ENCODE assay signal across 27 cellular contexts in the genomic region with DNA sequence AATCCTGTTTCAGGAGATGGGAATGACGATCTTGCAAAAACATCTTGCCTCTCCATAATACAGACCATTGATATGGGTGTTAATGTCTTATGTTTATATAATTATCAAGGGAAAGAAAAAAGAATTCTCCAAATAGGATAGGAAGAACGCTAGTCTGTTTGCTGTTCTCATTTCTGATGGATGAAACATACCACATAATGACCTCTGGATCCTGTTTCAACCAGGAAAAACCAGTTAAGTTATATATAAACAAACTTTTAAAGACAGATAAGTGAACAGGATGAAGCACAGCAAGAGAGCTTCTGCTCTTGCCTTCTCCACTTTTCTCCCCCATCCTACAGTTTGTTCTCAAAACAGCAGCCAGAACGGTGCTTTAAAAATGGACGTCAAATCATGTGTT. TPM values are rescaled to one million over a fixed set of nuclear protein-coding genes. Genes with fewer than 3 reads are reported as not detected.
DNase-seq lines count a peak whose midpoint lies in the region; ATAC-seq and TF ChIP-seq lines count a peak whose summit lies in the region.
"Had no signal": no experiment of that assay in that cellular context is flagged by ENCODE, and none has a peak within 500 bp of the region (broad histone marks: within the 10 kb centered on the region; RNA-seq: fewer than 3 reads in every experiment).

No MANE protein-coding gene starts in this region.

- H2AFZ ChIP-seq in mesenchymal stem cell (ENCODE audit: low read depth, low read length), result no peak overlapping the region
- H2AFZ ChIP-seq: GM23248 had no signal

- H3K4me3 Mint-ChIP-seq in chondrocyte (ENCODE audit: unreplicated experiment), result no peak overlapping the region
- H3K4me3 Mint-ChIP-seq: activated CD4-positive, alpha-beta T cell treated with anti-CD3 and anti-CD28 coated beads, Interleukin-2, amount 10 ng/mL, durations not matched to agents 7 days and 5 days; T-helper 1 cell treated with Interleukin-12 subunit alpha and Interleukin-12 subunit beta and Interleukin-4 antibody, amounts not matched to agents 30 μg/mL and 1 μg/mL, for 36 hours had no signal

- no peak overlapping the region for H3K23ac ChIP-seq in mesenchymal stem cell (ENCODE audit: low read length in 2 of 2)

- no peak overlapping the region for H3K9ac ChIP-seq in mesenchymal stem cell (ENCODE audit: low read length)
- H3K9ac ChIP-seq: GM23248 had no signal

- no peak overlapping the region for H3K4me3 ChIP-seq in AG04449 (ENCODE audit: low read depth, low read length)
- no peak overlapping the region for H3K4me3 ChIP-seq in mesenchymal stem cell (ENCODE audit: insufficient read depth in 1 of 2, low read depth in 1 of 2, low read length in 2 of 2)
- H3K4me3 ChIP-seq: A549, GM12878, GM23248, K562, lower lobe of right lung, SJSA1, vagina had no signal

- H3K9me3 ChIP-seq in mesenchymal stem cell (ENCODE audit: control insufficient read depth, low read length), result no peaks in the 10 kb centered on the region
- H3K9me3 ChIP-seq: A549, lower lobe of right lung, neutrophil, SJSA1, vagina had no signal

- peaks cover 13% of the 10 kb centered on the region for H3K4me1 ChIP-seq in mesenchymal stem cell (ENCODE audit: control insufficient read depth, insufficient read depth, low read depth, low read length)
- H3K4me1 ChIP-seq: lower lobe of right lung, vagina had no signal

- no peak overlapping the region for H4K91ac ChIP-seq in mesenchymal stem cell (ENCODE audit: low read length)

- H2AK5ac ChIP-seq in mesenchymal stem cell (ENCODE audit: low read length, severe bottlenecking), result no peak overlapping the region

- H3K36me3 ChIP-seq in mesenchymal stem cell (ENCODE audit: control insufficient read depth in 1 of 2, insufficient read depth in 2 of 2, low read depth in 1 of 2, low read length in 2 of 2), result peaks cover 7 to 38% of the 10 kb centered on the region in 2 experiments
- H3K36me3 ChIP-seq: SJSA1 had no signal

- peak overlapping the region; percentile 22 for H4K8ac ChIP-seq in mesenchymal stem cell (ENCODE audit: low read length)

- no peak overlapping the region for H2BK12ac ChIP-seq in mesenchymal stem cell (ENCODE audit: low read length in 2 of 2)

- H3K4me2 ChIP-seq in mesenchymal stem cell (ENCODE audit: low read length, poor library complexity, severe bottlenecking), result no peak overlapping the region
- H3K4me2 ChIP-seq: A549 had no signal

- peaks cover 5% of the 10 kb centered on the region for H3K36me3 Mint-ChIP-seq in chondrocyte (ENCODE audit: low read depth)

- no peak overlapping the region for H2BK15ac ChIP-seq in mesenchymal stem cell (ENCODE audit: low read depth, poor library complexity, severe bottlenecking)

- DNase-seq in AG04449 (ENCODE audit: low read depth, low spot score) (peak; percentile 23), LHCN-M2 (ENCODE audit: low read depth) (peak; percentile 14), chondrocyte (ENCODE audit: low spot score) (no peak), mesenchymal stem cell (peak; percentile 72), islet precursor cell (no peak), NOMO-1 (lab: John Stamatoyannopoulos, UW; ENCODE audit: unreplicated experiment in 2 of 2) (no peak)
- DNase-seq: activated CD4-positive, alpha-beta T cell treated with anti-CD3 and anti-CD28 coated beads, Interleukin-2, amount 10 ng/mL, durations not matched to agents 7 days and 5 days; activated effector memory CD4-positive, alpha-beta T cell treated with Interleukin-2 at 50 U/mL for 16 hours; C1 segment of cervical spinal cord; caudate nucleus; erythroblast; GM23248; head of caudate nucleus; lower lobe of right lung; NCI-H187 treated with DMSO at 0.1 percent for 48 hours; NCI-H2227 treated with DMSO at 0.1 percent for 48 hours; NCI-H82; stimulated activated CD4-positive, alpha-beta T cell treated with anti-CD3 and anti-CD28 coated beads, Interleukin-15, amount 100 ng/mL, for 24 hours had no signal

- H3K27ac Mint-ChIP-seq in chondrocyte (ENCODE audit: unreplicated experiment), result peak overlapping the region; percentile 23
- H3K27ac Mint-ChIP-seq: activated CD4-positive, alpha-beta T cell treated with anti-CD3 and anti-CD28 coated beads, Interleukin-2, amount 10 ng/mL, durations not matched to agents 7 days and 5 days; T-helper 1 cell treated with Interleukin-12 subunit alpha and Interleukin-12 subunit beta and Interleukin-4 antibody, amounts not matched to agents 30 μg/mL and 1 μg/mL, for 36 hours had no signal

- H3K4me1 Mint-ChIP-seq in chondrocyte (ENCODE audit: low read depth), result peaks cover 18% of the 10 kb centered on the region
- H3K4me1 Mint-ChIP-seq: activated CD4-positive, alpha-beta T cell treated with anti-CD3 and anti-CD28 coated beads, Interleukin-2, amount 10 ng/mL, durations not matched to agents 7 days and 5 days had no signal

- WGBS in mesenchymal stem cell, result 16% methylated on average over 2 of the region's 4 CpGs

- TF ChIP-seq CTCF in AG04449 (IDR thresholded peaks at IDR 0.05; ENCODE audit: insufficient read depth, low read length, missing control alignments) (no peak), chondrocyte (IDR thresholded peaks at IDR 0.05) (no peak)

- H3K27me3 Mint-ChIP-seq in chondrocyte (ENCODE audit: low read depth), result no peaks in the 10 kb centered on the region
- H3K27me3 Mint-ChIP-seq: activated CD4-positive, alpha-beta T cell treated with anti-CD3 and anti-CD28 coated beads, Interleukin-2, amount 10 ng/mL, durations not matched to agents 7 days and 5 days had no signal

- ATAC-seq in GM21447 (IDR thresholded peaks at IDR 0.05; ENCODE audit: unreplicated experiment) (no peak), HG03175 (IDR thresholded peaks at IDR 0.05; ENCODE audit: unreplicated experiment) (no peak)
- ATAC-seq: A549, GM12878, K562, lower lobe of right lung had no signal

- H3K27ac ChIP-seq in mesenchymal stem cell (ENCODE audit: low read length, poor library complexity, severe bottlenecking), result peak overlapping the region; percentile 31
- H3K27ac ChIP-seq: A549, GM23248, lower lobe of right lung, neutrophil, SJSA1, vagina had no signal

- H3K27me3 ChIP-seq in mesenchymal stem cell (ENCODE audit: control insufficient read depth in 1 of 2, insufficient read depth in 1 of 2, low read length in 2 of 2), result no peaks in the 10 kb centered on the region
- H3K27me3 ChIP-seq: neutrophil, SJSA1, vagina had no signal

- no peaks in the 10 kb centered on the region for H3K9me3 Mint-ChIP-seq in chondrocyte (ENCODE audit: low read depth)
- H3K9me3 Mint-ChIP-seq: activated CD4-positive, alpha-beta T cell treated with anti-CD3 and anti-CD28 coated beads, Interleukin-2, amount 10 ng/mL, durations not matched to agents 7 days and 5 days; T-helper 1 cell treated with Interleukin-12 subunit alpha and Interleukin-12 subunit beta and Interleukin-4 antibody, amounts not matched to agents 30 μg/mL and 1 μg/mL, for 36 hours had no signal

- no peak overlapping the region for H3K4ac ChIP-seq in mesenchymal stem cell (ENCODE audit: low read depth in 1 of 2, low read length in 2 of 2)

- H2BK5ac ChIP-seq in mesenchymal stem cell (ENCODE audit: low read depth, low read length, poor library complexity, severe bottlenecking), result no peak overlapping the region

- POLR2A ChIA-PET in AG04449 (lab: Yijun Ruan, JAX), result no interaction called here

- H3K79me1 ChIP-seq in mesenchymal stem cell (replicated peaks; ENCODE audit: low read length, poor library complexity, severe bottlenecking), result no peaks in the 10 kb centered on the region

- no peak overlapping the region for H3K14ac ChIP-seq in mesenchymal stem cell (ENCODE audit: low read length in 2 of 2)

- H3K18ac ChIP-seq in mesenchymal stem cell (ENCODE audit: low read depth in 1 of 2, low read length in 2 of 2), result peak overlapping the region in 1 of 2 experiments; percentile 26

- CTCF ChIA-PET in AG04449 (lab: Yijun Ruan, JAX), result interaction anchor here (1.2 kb wide), 1 partner anchor 33 kb away, joined by 4 read pairs; no protein-coding TSS in a partner anchor

- H2BK120ac ChIP-seq in mesenchymal stem cell (ENCODE audit: low read depth, low read length), result no peak overlapping the region

RNA-seq across cellular contexts. Expression of gene COQ6, which starts 27.8 kb away (rescaled TPM):
- total RNA-seq in LHCN-M2 (2014; rRNA removed), result 38.5 and 46.7 TPM in 2 replicates
- 20.2 TPM for polyA plus RNA-seq in LHCN-M2 (2012)
- total RNA-seq in chondrocyte, result 16.6 to 25.9 TPM (median 18.4 TPM) in 3 replicates
- 9.0 TPM for polyA plus RNA-seq in mesenchymal stem cell (2013, experiment 1 of 2)
- 10.7 TPM for polyA plus RNA-seq in mesenchymal stem cell (2013, experiment 2 of 2)

RNA-seq across cellular contexts. Expression of gene FAM161B, which starts 28.0 kb away (rescaled TPM):
- total RNA-seq in LHCN-M2 (2014; rRNA removed), result 2.1 and 3.4 TPM in 2 replicates
- 2.7 TPM for polyA plus RNA-seq in LHCN-M2 (2012)
- 5.5 to 5.9 TPM (median 5.8 TPM) in 3 replicates for total RNA-seq in chondrocyte
- 4.3 TPM for polyA plus RNA-seq in mesenchymal stem cell (2013, experiment 1 of 2)
- polyA plus RNA-seq in mesenchymal stem cell (2013, experiment 2 of 2), result 4.3 TPM

RNA-seq across cellular contexts. Expression of gene ENTPD5, which starts 41.2 kb away (rescaled TPM):
- 8.3 and 11.8 TPM in 2 replicates for total RNA-seq in LHCN-M2 (2014; rRNA removed)
- polyA plus RNA-seq in LHCN-M2 (2012), result 4.2 TPM
- 18.0 to 21.0 TPM (median 19.3 TPM) in 3 replicates for total RNA-seq in chondrocyte
- polyA plus RNA-seq in mesenchymal stem cell (2013, experiment 1 of 2), result 11.2 TPM
- polyA plus RNA-seq in mesenchymal stem cell (2013, experiment 2 of 2), result 11.1 TPM

RNA-seq across cellular contexts. Expression of gene BBOF1, which starts 41.3 kb away (rescaled TPM):
- 4.9 and 8.6 TPM in 2 replicates for total RNA-seq in LHCN-M2 (2014; rRNA removed)
- polyA plus RNA-seq in LHCN-M2 (2012), result 3.9 TPM
- 7.0 to 13.8 TPM (median 9.3 TPM) in 3 replicates for total RNA-seq in chondrocyte
- polyA plus RNA-seq in mesenchymal stem cell (2013, experiment 1 of 2), result 8.0 TPM
- 8.1 TPM for polyA plus RNA-seq in mesenchymal stem cell (2013, experiment 2 of 2)

Comparison
In these comparisons a context has a peak if more than half of its experiments do, and no peak if none do; other contexts are left out.
1. DNase-seq: peak in AG04449 (single experiment), LHCN-M2 (single experiment) and mesenchymal stem cell (single experiment); none in chondrocyte (single experiment), islet precursor cell (single experiment) and NOMO-1 (0 of 2).